27 cellular contexts compared by ENCODE assay signal in the genomic region with DNA sequence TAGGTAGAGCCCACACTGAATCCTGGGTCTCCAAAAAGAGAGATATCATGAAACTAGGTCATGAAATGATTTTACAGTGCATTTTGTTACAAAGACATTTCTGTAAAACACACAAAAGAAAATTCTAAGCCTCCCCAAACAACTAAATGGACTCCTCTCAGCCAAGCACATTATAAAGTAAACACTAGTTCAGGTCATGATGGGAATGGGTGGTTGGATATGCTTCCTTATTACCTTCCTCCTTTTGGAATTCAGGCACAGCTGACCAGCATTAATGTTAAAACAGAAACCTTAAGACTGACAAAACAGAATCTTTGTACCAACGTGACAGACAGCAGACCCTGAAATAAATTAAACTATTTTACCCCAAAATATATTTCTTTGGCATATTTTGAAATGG.
"Had no signal": no experiment of that assay in that cellular context is flagged by ENCODE, and none has a peak within 500 bp of the region (broad histone marks: within the 10 kb centered on the region; RNA-seq: fewer than 3 reads in every experiment).

No MANE protein-coding gene starts in this region.

- H3K4me1 ChIP-seq: stomach, suprapubic skin, testis, thyroid gland, tibial artery, tibial nerve, transverse colon, upper lobe of left lung, upper lobe of right lung, uterus, vagina had no signal

- ATAC-seq: stimulated activated effector memory CD8-positive, alpha-beta T cell treated with anti-CD3 and anti-CD28 coated beads, Interleukin-12 subunit alpha, Interleukin-12 subunit beta, amount 100 ng/mL, for 72 hours; stimulated activated memory B cell treated with anti-CD40 and anti-IgM and Interleukin-4, amounts not matched to agents 10 μg/mL and 1 μg/mL and 100 μg/mL, for 72 hours; stimulated activated naive CD8-positive, alpha-beta T cell treated with anti-CD3 and anti-CD28 coated beads, Interleukin-15, amount 100 ng/mL, for 72 hours; stimulated activated naive CD8-positive, alpha-beta T cell treated with anti-CD3 and anti-CD28 coated beads, Interleukin-15, Interleukin-2, amounts not matched to agents 100 U/mL and 50 U/mL, for 24 hours; upper lobe of right lung had no signal

- H3K36me3 Mint-ChIP-seq: stimulated activated effector memory CD8-positive, alpha-beta T cell treated with anti-CD3 and anti-CD28 coated beads, Interleukin-12 subunit alpha, Interleukin-12 subunit beta, amount 100 ng/mL, for 72 hours; stimulated activated memory B cell treated with anti-CD40 and anti-IgM and Interleukin-4, amounts not matched to agents 10 μg/mL and 1 μg/mL and 100 μg/mL, for 72 hours; type B pancreatic cell had no signal

- H3K27ac Mint-ChIP-seq: stimulated activated effector memory CD8-positive, alpha-beta T cell treated with anti-CD3 and anti-CD28 coated beads, Interleukin-12 subunit alpha, Interleukin-12 subunit beta, amount 100 ng/mL, for 72 hours; stimulated activated memory B cell treated with anti-CD40 and anti-IgM and Interleukin-4, amounts not matched to agents 10 μg/mL and 1 μg/mL and 100 μg/mL, for 72 hours; stimulated activated naive CD8-positive, alpha-beta T cell treated with anti-CD3 and anti-CD28 coated beads, Interleukin-15, amount 100 ng/mL, for 72 hours; stimulated activated naive CD8-positive, alpha-beta T cell treated with anti-CD3 and anti-CD28 coated beads, Interleukin-15, Interleukin-2, amounts not matched to agents 100 ng/mL and 50 ng/mL, for 24 hours; type B pancreatic cell had no signal

- H3K4me3 ChIP-seq: stomach, suprapubic skin, testis, thoracic aorta, thyroid gland, tibial artery, tibial nerve, transverse colon, upper lobe of left lung, upper lobe of right lung, uterus, vagina had no signal

- H3K4me3 Mint-ChIP-seq: stimulated activated effector memory CD8-positive, alpha-beta T cell treated with anti-CD3 and anti-CD28 coated beads, Interleukin-12 subunit alpha, Interleukin-12 subunit beta, amount 100 ng/mL, for 72 hours; stimulated activated memory B cell treated with anti-CD40 and anti-IgM and Interleukin-4, amounts not matched to agents 10 μg/mL and 1 μg/mL and 100 μg/mL, for 72 hours; stimulated activated naive CD8-positive, alpha-beta T cell treated with anti-CD3 and anti-CD28 coated beads, Interleukin-15, amount 100 ng/mL, for 72 hours; stimulated activated naive CD8-positive, alpha-beta T cell treated with anti-CD3 and anti-CD28 coated beads, Interleukin-15, Interleukin-2, amounts not matched to agents 100 ng/mL and 50 ng/mL, for 24 hours; type B pancreatic cell had no signal

- H3K27me3 ChIP-seq: stomach, suprapubic skin, testis, thyroid gland, tibial artery, tibial nerve, transverse colon, upper lobe of left lung, upper lobe of right lung, uterus, vagina had no signal

- H3K36me3 ChIP-seq: stomach, suprapubic skin, thoracic aorta, thyroid gland, tibial artery, tibial nerve, transverse colon, upper lobe of left lung, upper lobe of right lung, uterus, vagina had no signal

- H3K4me1 Mint-ChIP-seq: stimulated activated effector memory CD8-positive, alpha-beta T cell treated with anti-CD3 and anti-CD28 coated beads, Interleukin-12 subunit alpha, Interleukin-12 subunit beta, amount 100 ng/mL, for 72 hours; stimulated activated memory B cell treated with anti-CD40 and anti-IgM and Interleukin-4, amounts not matched to agents 10 μg/mL and 1 μg/mL and 100 μg/mL, for 72 hours; stimulated activated naive CD8-positive, alpha-beta T cell treated with anti-CD3 and anti-CD28 coated beads, Interleukin-15, amount 100 ng/mL, for 72 hours had no signal

- H3K27me3 Mint-ChIP-seq: stimulated activated memory B cell treated with anti-CD40 and anti-IgM and Interleukin-4, amounts not matched to agents 10 μg/mL and 1 μg/mL and 100 μg/mL, for 72 hours; stimulated activated naive CD8-positive, alpha-beta T cell treated with anti-CD3 and anti-CD28 coated beads, Interleukin-15, Interleukin-2, amounts not matched to agents 100 ng/mL and 50 ng/mL, for 24 hours; type B pancreatic cell had no signal

- H3K9me3 Mint-ChIP-seq: stimulated activated naive CD8-positive, alpha-beta T cell treated with anti-CD3 and anti-CD28 coated beads, Interleukin-15, amount 100 ng/mL, for 72 hours had no signal

- H3K9me3 ChIP-seq: stomach, suprapubic skin, testis, thoracic aorta, thyroid gland, tibial artery, tibial nerve, transverse colon, upper lobe of left lung, upper lobe of right lung, uterus, vagina had no signal

- DNase-seq: stimulated activated CD4-positive, alpha-beta T cell treated with anti-CD3 and anti-CD28 coated beads, Interleukin-2, amount 100 ng/mL, for 48 hours; stimulated activated CD4-positive, alpha-beta T cell treated with anti-CD3 and anti-CD28 coated beads, Interleukin-4, amount 100 ng/mL, for 1 hour; stimulated activated CD4-positive, alpha-beta T cell treated with anti-CD3 and anti-CD28 coated beads, Interleukin-4, amount 100 ng/mL, for 24 hours; stimulated activated CD4-positive, alpha-beta T cell treated with anti-CD3 and anti-CD28 coated beads, Interleukin-4, amount 100 ng/mL, for 4 hours; stimulated activated CD8-positive, alpha-beta memory T cell treated with anti-CD3 and anti-CD28 coated beads, Interleukin-4, amount 100 ng/mL, for 48 hours; stimulated activated naive CD4-positive, alpha-beta T cell; stimulated activated naive CD4-positive, alpha-beta T cell treated with Interleukin-2 at 50 U/mL for 16 hours; stimulated activated naive CD8-positive, alpha-beta T cell treated with anti-CD3 and anti-CD28 coated beads, Interleukin-15, amount 100 ng/mL, for 72 hours; stimulated activated naive CD8-positive, alpha-beta T cell treated with anti-CD3 and anti-CD28 coated beads, Interleukin-15, Interleukin-2, amounts not matched to agents 100 U/mL and 50 U/mL, for 24 hours; stomach; substantia nigra; testis; thyroid gland; tibial artery; transverse colon; trophoblast cell; upper lobe of left lung; upper lobe of right lung; uterus had no signal

- H3K27ac ChIP-seq: stomach, suprapubic skin, testis, thoracic aorta, thyroid gland, tibial artery, tibial nerve, transverse colon, upper lobe of left lung, upper lobe of right lung, uterus, vagina had no signal
